In the genomic region with DNA sequence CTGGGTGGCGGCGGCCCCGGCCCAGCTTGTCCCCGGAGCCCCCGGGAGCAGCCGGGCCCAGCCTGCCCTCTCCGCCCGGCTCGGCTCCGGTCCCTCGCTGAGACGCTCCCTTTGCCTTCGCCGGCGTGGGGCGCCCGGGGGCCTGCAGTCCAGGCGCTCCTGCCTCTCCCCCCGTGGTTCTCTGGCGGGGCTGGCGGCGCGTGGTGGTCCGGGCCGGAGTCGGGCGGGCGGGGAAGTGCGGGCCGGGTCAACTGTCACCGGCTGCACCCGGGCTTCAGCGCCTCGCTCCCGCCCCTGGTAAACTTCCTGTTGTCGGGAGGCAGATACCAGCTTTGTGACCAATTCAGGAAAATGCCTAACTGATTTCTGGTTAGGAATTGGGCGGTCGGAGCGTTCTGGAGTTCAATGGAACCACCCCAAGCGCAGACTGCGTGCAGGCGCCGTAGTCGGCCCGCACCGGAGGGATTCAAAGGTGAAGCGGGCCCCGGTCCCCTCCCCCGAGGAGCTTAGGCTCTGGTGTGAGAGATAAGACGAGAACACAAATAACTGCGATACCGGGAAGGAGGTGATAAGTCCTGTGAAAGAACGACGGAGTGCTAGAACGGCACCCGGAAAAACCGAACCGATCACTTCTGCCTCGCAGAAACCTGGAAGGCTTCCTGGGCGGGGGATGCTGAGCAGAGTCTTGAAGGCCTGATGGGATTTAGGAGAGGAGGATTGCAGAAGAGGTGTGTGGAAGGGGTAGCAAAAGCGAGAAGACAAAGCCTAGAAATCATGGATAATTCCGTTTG, we compare ENCODE assay signal across 8 cellular contexts. TPM values are rescaled to one million over a fixed set of nuclear protein-coding genes. Genes with fewer than 3 reads are reported as not detected.
DNase-seq lines count a peak whose midpoint lies in the region; ATAC-seq and TF ChIP-seq lines count a peak whose summit lies in the region.

No MANE protein-coding gene starts in this region.

- no peaks in the 10 kb centered on the region for H3K36me3 Mint-ChIP-seq in IgD-negative memory B cell

- H3K4me3 Mint-ChIP-seq in IgD-negative memory B cell: peak overlapping the region; percentile 91 to 100 (median 98)

- DNase-seq in CD1c-positive myeloid dendritic cell (ENCODE audit: extremely low spot score) (peak; percentile 54), cerebellar cortex (ENCODE audit: low spot score) (peak; percentile 17), kidney glomerular epithelial cell (lab: John Stamatoyannopoulos, UW) (peak; percentile 69), COR-L47 (lab: John Stamatoyannopoulos, UW) (no peak)
- peak in 3 of 4 experiments; percentile 10 to 25 (median 10) for DNase-seq in stimulated activated CD4-positive, alpha-beta T cell treated with anti-CD3 and anti-CD28 coated beads, Interleukin-1b, Interleukin-23, amount 100 ng/mL, for 24 hours (ENCODE audit: low read depth in 4 of 4, low spot score in 1 of 4)

- H3K9me3 Mint-ChIP-seq in IgD-negative memory B cell: no peaks in the 10 kb centered on the region

- peaks cover 44 to 46% (median 45%) of the 10 kb centered on the region in 3 donors for H3K4me1 Mint-ChIP-seq in IgD-negative memory B cell

- ATAC-seq in GM21381 (IDR thresholded peaks at IDR 0.05; ENCODE audit: unreplicated experiment): peak; percentile 22

- H3K27ac Mint-ChIP-seq in IgD-negative memory B cell: peak overlapping the region; percentile 81 to 92 (median 92)

- peak overlapping the region; percentile 95 for H3K4me3 ChIP-seq in WI38 (ENCODE audit: low read depth, low read length)

- H3K27me3 Mint-ChIP-seq in IgD-negative memory B cell: no peaks in the 10 kb centered on the region

- TF ChIP-seq CTCF in WI38 (IDR thresholded peaks at IDR 0.05; ENCODE audit: low read depth, low read length): no peak

RNA-seq across cellular contexts. Expression of a gene that starts 0.9 kb away (rescaled TPM):
- 46.8 TPM for polyA plus RNA-seq in IgD-negative memory B cell
